25 cellular contexts compared by ENCODE assay signal in genomic region chr16:67518676-67519075, GRCh38. TPM values are rescaled to one million over a fixed set of nuclear protein-coding genes. Genes with fewer than 3 reads are reported as not detected.
A peak's percentile ranks its signal among the peaks of the same experiment; 100 is the strongest.
DNase-seq lines count a peak whose midpoint lies in the region; ATAC-seq, FAIRE-seq and TF ChIP-seq lines count a peak whose summit lies in the region.
"Had no signal": no experiment of that assay in that cellular context is flagged by ENCODE, and none has a peak within 500 bp of the region (broad histone marks: within the 10 kb centered on the region; RNA-seq: fewer than 3 reads in every experiment).

No MANE protein-coding gene starts in this region.

- no peaks in the 10 kb centered on the region for H3K27me3 Mint-ChIP-seq in activated T-cell treated with anti-CD3 and anti-CD28 coated beads, Interleukin-2, amount 50 U/mL, for 72 hours (ENCODE audit: low read depth)

- H3K4me1 Mint-ChIP-seq in activated T-cell treated with anti-CD3 and anti-CD28 coated beads, Interleukin-2, amount 50 U/mL, for 72 hours (ENCODE audit: low read depth) = peaks cover 29% of the 10 kb centered on the region

- H3K4me2 ChIP-seq in OCI-LY3 (ENCODE audit: low read length) = peak overlapping the region; percentile 99

- H3K36me3 Mint-ChIP-seq in activated T-cell treated with anti-CD3 and anti-CD28 coated beads, Interleukin-2, amount 50 U/mL, for 72 hours (ENCODE audit: insufficient read depth in 2 of 2) = no peaks in the 10 kb centered on the region
- H3K36me3 Mint-ChIP-seq: brain had no signal

- FAIRE-seq in kidney (lab: Jason Lieb, UNC) = no peak
- FAIRE-seq: endothelial cell of umbilical vein, H1 had no signal

- no peaks in the 10 kb centered on the region for H3K9me3 Mint-ChIP-seq in activated T-cell treated with anti-CD3 and anti-CD28 coated beads, Interleukin-2, amount 50 U/mL, for 72 hours
- H3K9me3 Mint-ChIP-seq: naive thymus-derived CD4-positive, alpha-beta T cell had no signal

- TF ChIP-seq CTCF in OCI-LY3 (IDR thresholded peaks at IDR 0.05; ENCODE audit: low read depth, low read length) = peak; percentile 26; the same call in 1 of the 2 replicates
- TF ChIP-seq CTCF in kidney (IDR thresholded peaks at IDR 0.05; ENCODE audit: borderline replicate concordance, extremely low read depth, insufficient read depth) = no peak
- no peak for TF ChIP-seq CTCF in transverse colon (IDR thresholded peaks at IDR 0.05)
- no peak for TF ChIP-seq CTCF in heart right ventricle (IDR thresholded peaks at IDR 0.05)

- no peaks in the 10 kb centered on the region for H3K79me2 ChIP-seq in OCI-LY3 (ENCODE audit: low read length)

- WGBS in transverse colon (ENCODE audit: low coverage in 1 of 2), 2 donors = 52 to 77% methylated on average over 4 to 8 of the region's 8 CpGs
- 78 to 83% methylated on average over 8 of the region's 8 CpGs for WGBS in heart right ventricle, 2 donors

- H3K9ac ChIP-seq in OCI-LY3 (ENCODE audit: low read length) (peak overlapping the region; percentile 86), kidney (ENCODE audit: low read length in 2 of 2) (peak overlapping the region in 1 of 2 donors; percentile 51)

- H2AFZ ChIP-seq in OCI-LY3 (ENCODE audit: low read depth, low read length) = peak overlapping the region; percentile 10; the same call in 1 of the 2 replicates

- ATAC-seq in activated T-cell treated with anti-CD3 and anti-CD28 coated beads, Interleukin-2, amount 50 U/mL, for 72 hours (replicated peaks in 1 of 2) = no peak
- ATAC-seq in HG03457 (IDR thresholded peaks at IDR 0.05; ENCODE audit: unreplicated experiment) (no peak), heart right ventricle (no peak)
- ATAC-seq: naive thymus-derived CD4-positive, alpha-beta T cell had no signal

- no peak for TF ChIP-seq POLR2A in transverse colon (IDR thresholded peaks at IDR 0.05)

- peak overlapping the region; percentile 31 for H3K27ac Mint-ChIP-seq in activated T-cell treated with anti-CD3 and anti-CD28 coated beads, Interleukin-2, amount 50 U/mL, for 72 hours

- H3K36me3 ChIP-seq in OCI-LY3 (replicated peaks; ENCODE audit: low read depth, low read length) = no peaks in the 10 kb centered on the region
- no peaks in the 10 kb centered on the region for H3K36me3 ChIP-seq in kidney (ENCODE audit: control insufficient read depth in 1 of 2, insufficient read depth in 2 of 2, low read length in 2 of 2)
- no peaks in the 10 kb centered on the region for H3K36me3 ChIP-seq in transverse colon
- H3K36me3 ChIP-seq in heart right ventricle = no peaks in the 10 kb centered on the region

- H3K27ac ChIP-seq in OCI-LY3 (ENCODE audit: low read length) (peak overlapping the region; percentile 93), kidney (ENCODE audit: low read depth in 2 of 2, low read length in 2 of 2) (peak overlapping the region; percentile 11 to 69), transverse colon (peak overlapping the region; percentile 24 to 77 (median 40)), heart right ventricle (no peak overlapping the region)
- H3K27ac ChIP-seq: coronary artery had no signal

- H3K9me3 ChIP-seq in OCI-LY3 (ENCODE audit: insufficient read depth, low read length) (no peaks in the 10 kb centered on the region), kidney (ENCODE audit: control insufficient read depth in 1 of 2, low read length in 2 of 2) (no peaks in the 10 kb centered on the region), transverse colon (no peaks in the 10 kb centered on the region), heart right ventricle (no peaks in the 10 kb centered on the region)

- H3K4me1 ChIP-seq in OCI-LY3 (ENCODE audit: low read length) (peaks cover 68% of the 10 kb centered on the region), kidney (ENCODE audit: control insufficient read depth in 1 of 2, insufficient read depth in 1 of 2, low read depth in 1 of 2, low read length in 2 of 2) (peaks cover 8 to 9% of the 10 kb centered on the region in 2 donors), transverse colon (peaks cover 4 to 18% (median 9%) of the 10 kb centered on the region in 4 donors), heart right ventricle (peaks cover 0 to 36% (median 12%) of the 10 kb centered on the region in 9 donors)

- no peaks in the 10 kb centered on the region for H3K27me3 ChIP-seq in OCI-LY3 (ENCODE audit: low read depth, low read length)
- H3K27me3 ChIP-seq in transverse colon = no peaks in the 10 kb centered on the region
- no peaks in the 10 kb centered on the region for H3K27me3 ChIP-seq in heart right ventricle

- no peak for TF ChIP-seq EP300 in transverse colon (IDR thresholded peaks at IDR 0.05; ENCODE audit: low read depth)

- peak overlapping the region in 1 of 2 donors; percentile 12 for H3K4me3 Mint-ChIP-seq in activated T-cell treated with anti-CD3 and anti-CD28 coated beads, Interleukin-2, amount 50 U/mL, for 72 hours

- no peak for DNase-seq in activated T-cell treated with anti-CD3 and anti-CD28 coated beads, Interleukin-2, amount 50 U/mL, for 72 hours
- DNase-seq in activated T-cell treated with anti-CD3 and anti-CD28 coated beads for 4 hours (no peak), kidney (no peak), transverse colon (no peak), heart right ventricle (no peak), DMS153 (lab: John Stamatoyannopoulos, UW) (no peak)
- DNase-seq: activated T-cell treated with anti-CD3 and anti-CD28 coated beads, Interleukin-2, amount 50 U/mL, for 1 hour; DMS53; naive thymus-derived CD4-positive, alpha-beta T cell; NCI-H1092; NCI-H2081 treated with DMSO at 0.1 percent for 48 hours; posterior cingulate gyrus; stimulated activated CD4-positive, alpha-beta T cell treated with anti-CD3 and anti-CD28 coated beads, Interleukin-2, amount 100 ng/mL, for 24 hours had no signal

- peak overlapping the region; percentile 75 for H3K4me3 ChIP-seq in OCI-LY3 (ENCODE audit: low read length)
- H3K4me3 ChIP-seq in kidney (ENCODE audit: low read length in 2 of 2) = peak overlapping the region in 1 of 2 donors; percentile 39
- H3K4me3 ChIP-seq in transverse colon = no peak overlapping the region
- no peak overlapping the region for H3K4me3 ChIP-seq in heart right ventricle
- H3K4me3 ChIP-seq: coronary artery had no signal

- intact Hi-C loops in kidney (cut with DNase I) (no loop called here), transverse colon (cut with DNase I; ENCODE audit: low total_unique reads) (no loop called here), heart right ventricle (cut with DNase I) (no loop called here)

- in situ Hi-C loops in transverse colon (cut with MboI; ENCODE audit: low pct_ligation_motif_present in 1 of 4, low pct_unique_long_range_greater_than_20kb in 1 of 4, low sequenced_read_pairs in 3 of 4) = no loop called here

- H4K20me1 ChIP-seq in OCI-LY3 (ENCODE audit: insufficient read depth, low read length) = no peaks in the 10 kb centered on the region

RNA-seq across cellular contexts. Expression of gene RIPOR1, which starts 10.0 kb away (rescaled TPM):
- total RNA-seq in activated T-cell treated with anti-CD3 and anti-CD28 coated beads, Interleukin-2, amount 50 U/mL, for 72 hours = 10 to 100 TPM; 34.2 to 54.6 TPM
- total RNA-seq in kidney (116 TPM), transverse colon (100 to 1,000 TPM in 1 of 4 donors, 10 to 100 TPM in 3; 11.2 to 141 (median 24.1) TPM), heart right ventricle (10 to 100 TPM; 45.9 to 86.1 (median 73.8) TPM)
- polyA plus RNA-seq in kidney (ENCODE audit: insufficient read depth, low read depth, low replicate concordance) (60.9 TPM), heart right ventricle (10 to 100 TPM; 40.0 to 66.9 TPM)

RNA-seq across cellular contexts. Expression of gene AGRP, which starts 35.3 kb away (rescaled TPM):
- not detected for total RNA-seq in activated T-cell treated with anti-CD3 and anti-CD28 coated beads, Interleukin-2, amount 50 U/mL, for 72 hours
- total RNA-seq in kidney = not detected
- 2.7 TPM for polyA plus RNA-seq in kidney (ENCODE audit: insufficient read depth, low read depth, low replicate concordance)
- total RNA-seq in transverse colon = not detected
- total RNA-seq in heart right ventricle = not detected
- polyA plus RNA-seq in heart right ventricle = under 1 TPM in 1 of 2 donors, not detected in 1; 0.10 TPM
- total RNA-seq: A673; endothelial cell of umbilical vein; H1; HT-29; LHCN-M2; lung microvascular endothelial cell; naive thymus-derived CD4-positive, alpha-beta T cell; NCI-H460; ureter had no signal
- polyA plus RNA-seq: endothelial cell of umbilical vein; H1; naive thymus-derived CD4-positive, alpha-beta T cell had no signal

RNA-seq across cellular contexts. Expression of gene ATP6V0D1, which starts 37.7 kb away (rescaled TPM):
- 10 to 100 TPM; 27.9 to 28.1 TPM for total RNA-seq in activated T-cell treated with anti-CD3 and anti-CD28 coated beads, Interleukin-2, amount 50 U/mL, for 72 hours
- 100 TPM for total RNA-seq in kidney
- 208 TPM for polyA plus RNA-seq in kidney (ENCODE audit: insufficient read depth, low read depth, low replicate concordance)
- 100 to 1,000 TPM; 218 to 457 (median 386) TPM for total RNA-seq in transverse colon
- total RNA-seq in heart right ventricle = 10 to 100 TPM; 57.4 to 84.7 (median 67.5) TPM
- polyA plus RNA-seq in heart right ventricle = 10 to 100 TPM; 12.8 to 73.3 TPM

RNA-seq across cellular contexts. Expression of gene CTCF, which starts 43.6 kb away (rescaled TPM):
- total RNA-seq in activated T-cell treated with anti-CD3 and anti-CD28 coated beads, Interleukin-2, amount 50 U/mL, for 72 hours = 10 to 100 TPM; 55.5 to 71.1 TPM
- total RNA-seq in kidney (42.6 TPM), transverse colon (10 to 100 TPM; 40.0 to 46.8 (median 41.9) TPM), heart right ventricle (10 to 100 TPM; 20.5 to 31.0 (median 24.8) TPM)
- polyA plus RNA-seq in kidney (ENCODE audit: insufficient read depth, low read depth, low replicate concordance) (20.4 TPM), heart right ventricle (10 to 100 TPM; 11.9 to 20.7 TPM)

Comparison
In these comparisons a context has a peak if more than half of its experiments do, and no peak if none do; other contexts are left out.
1. H3K27ac ChIP-seq: peak in OCI-LY3 (single experiment), kidney (2 of 2) and transverse colon (4 of 4); none in heart right ventricle (0 of 10).